Comparison of ENCODE assay signal across 8 cellular contexts in the genomic region with DNA sequence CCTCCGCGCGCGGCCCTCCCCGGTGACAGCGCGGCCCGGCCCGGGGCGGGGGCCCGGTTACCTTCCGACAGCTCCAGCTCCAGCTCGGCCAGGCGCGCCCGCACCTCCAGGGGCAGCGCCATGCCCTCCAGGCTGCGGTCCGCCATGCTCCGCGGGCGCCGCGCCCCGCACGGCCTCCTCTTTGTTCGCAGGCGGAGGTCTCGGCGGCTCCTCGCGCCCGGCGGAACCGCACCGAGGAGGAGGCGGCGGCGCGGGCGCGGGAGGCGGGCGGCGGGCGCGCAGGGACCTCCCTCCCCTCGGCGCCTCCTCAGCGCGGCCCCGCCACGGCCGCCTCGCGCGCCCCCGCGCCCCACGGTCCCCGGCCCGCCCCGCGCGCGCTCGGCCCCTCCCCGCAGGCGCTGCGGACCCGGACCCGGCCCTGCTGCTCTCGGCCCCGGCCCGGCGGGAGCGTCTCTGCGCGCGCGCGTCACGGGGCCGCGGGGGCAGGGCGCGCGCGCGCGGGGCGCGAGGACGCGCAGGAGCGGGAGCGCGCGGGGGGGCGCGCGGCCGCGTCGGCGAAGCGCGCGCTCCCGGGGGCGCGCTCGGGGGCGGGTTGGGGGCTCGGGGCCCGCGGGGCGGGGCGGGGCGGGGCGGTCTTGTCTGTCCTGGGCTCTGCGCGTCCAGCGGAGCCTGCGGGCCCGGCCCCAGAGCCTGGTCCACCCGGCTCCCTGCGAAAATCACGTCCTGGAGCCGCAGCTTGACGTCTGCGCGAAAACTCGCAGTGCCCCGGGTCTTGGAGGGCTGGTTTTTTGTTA. TPM values are rescaled to one million over a fixed set of nuclear protein-coding genes. Genes with fewer than 3 reads are reported as not detected.
DNase-seq lines count a peak whose midpoint lies in the region; ATAC-seq and TF ChIP-seq lines count a peak whose summit lies in the region.

A gene with protein sequence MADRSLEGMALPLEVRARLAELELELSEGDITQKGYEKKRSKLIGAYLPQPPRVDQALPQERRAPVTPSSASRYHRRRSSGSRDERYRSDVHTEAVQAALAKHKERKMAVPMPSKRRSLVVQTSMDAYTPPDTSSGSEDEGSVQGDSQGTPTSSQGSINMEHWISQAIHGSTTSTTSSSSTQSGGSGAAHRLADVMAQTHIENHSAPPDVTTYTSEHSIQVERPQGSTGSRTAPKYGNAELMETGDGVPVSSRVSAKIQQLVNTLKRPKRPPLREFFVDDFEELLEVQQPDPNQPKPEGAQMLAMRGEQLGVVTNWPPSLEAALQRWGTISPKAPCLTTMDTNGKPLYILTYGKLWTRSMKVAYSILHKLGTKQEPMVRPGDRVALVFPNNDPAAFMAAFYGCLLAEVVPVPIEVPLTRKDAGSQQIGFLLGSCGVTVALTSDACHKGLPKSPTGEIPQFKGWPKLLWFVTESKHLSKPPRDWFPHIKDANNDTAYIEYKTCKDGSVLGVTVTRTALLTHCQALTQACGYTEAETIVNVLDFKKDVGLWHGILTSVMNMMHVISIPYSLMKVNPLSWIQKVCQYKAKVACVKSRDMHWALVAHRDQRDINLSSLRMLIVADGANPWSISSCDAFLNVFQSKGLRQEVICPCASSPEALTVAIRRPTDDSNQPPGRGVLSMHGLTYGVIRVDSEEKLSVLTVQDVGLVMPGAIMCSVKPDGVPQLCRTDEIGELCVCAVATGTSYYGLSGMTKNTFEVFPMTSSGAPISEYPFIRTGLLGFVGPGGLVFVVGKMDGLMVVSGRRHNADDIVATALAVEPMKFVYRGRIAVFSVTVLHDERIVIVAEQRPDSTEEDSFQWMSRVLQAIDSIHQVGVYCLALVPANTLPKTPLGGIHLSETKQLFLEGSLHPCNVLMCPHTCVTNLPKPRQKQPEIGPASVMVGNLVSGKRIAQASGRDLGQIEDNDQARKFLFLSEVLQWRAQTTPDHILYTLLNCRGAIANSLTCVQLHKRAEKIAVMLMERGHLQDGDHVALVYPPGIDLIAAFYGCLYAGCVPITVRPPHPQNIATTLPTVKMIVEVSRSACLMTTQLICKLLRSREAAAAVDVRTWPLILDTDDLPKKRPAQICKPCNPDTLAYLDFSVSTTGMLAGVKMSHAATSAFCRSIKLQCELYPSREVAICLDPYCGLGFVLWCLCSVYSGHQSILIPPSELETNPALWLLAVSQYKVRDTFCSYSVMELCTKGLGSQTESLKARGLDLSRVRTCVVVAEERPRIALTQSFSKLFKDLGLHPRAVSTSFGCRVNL (N-terminal part only) (minus strand): TSS at position 236 of the 794 bp plus-strand sequence. CDS start 90 bp downstream, at position 146.

- H3K9me3 Mint-ChIP-seq in CD4-positive, alpha-beta T cell: no peaks in the 10 kb centered on the region
- no peaks in the 10 kb centered on the region for H3K9me3 Mint-ChIP-seq in activated naive CD8-positive, alpha-beta T cell treated with anti-CD3 and anti-CD28 coated beads for 36 hours

- H3K4me1 Mint-ChIP-seq in CD4-positive, alpha-beta T cell (ENCODE audit: low read depth): peaks cover 4% of the 10 kb centered on the region
- peaks cover 2% of the 10 kb centered on the region for H3K4me1 Mint-ChIP-seq in activated naive CD8-positive, alpha-beta T cell treated with anti-CD3 and anti-CD28 coated beads for 36 hours

- H3K4me3 Mint-ChIP-seq in CD4-positive, alpha-beta T cell: peak within 1 kb of the TSS; percentile 40
- peak within 1 kb of the TSS; percentile 29 for H3K4me3 Mint-ChIP-seq in activated naive CD8-positive, alpha-beta T cell treated with anti-CD3 and anti-CD28 coated beads for 36 hours

- POLR2A ChIA-PET in CD4-positive, alpha-beta T cell (lab: Charles Lee): no interaction called here

- H3K27me3 ChIP-seq in CD4-positive, alpha-beta T cell (ENCODE audit: control insufficient read depth, insufficient read depth, low read length): peaks cover 17% of the 10 kb centered on the region
- no peaks in the 10 kb centered on the region for H3K27me3 ChIP-seq in neuron (ENCODE audit: insufficient read depth, low read length)

- H2AFZ ChIP-seq in neuron (ENCODE audit: low read depth, low read length): peak within 1 kb of the TSS; percentile 56

- H3K4me1 ChIP-seq in neuron (ENCODE audit: insufficient read depth, low read length): peaks cover 20% of the 10 kb centered on the region

- no peaks in the 10 kb centered on the region for H3K36me3 Mint-ChIP-seq in CD4-positive, alpha-beta T cell (ENCODE audit: low read depth)
- H3K36me3 Mint-ChIP-seq in activated naive CD8-positive, alpha-beta T cell treated with anti-CD3 and anti-CD28 coated beads for 36 hours: no peaks in the 10 kb centered on the region

- no peak for DNase-seq in CD4-positive, alpha-beta T cell
- DNase-seq in HuH-7.5 (ENCODE audit: low spot score) (peak; percentile 97), head of caudate nucleus (peak in 39 of 42 donors; percentile 57 to 89 (median 78)), Kasumi-1 (lab: John Stamatoyannopoulos, UW) (no peak)
- DNase-seq in activated naive CD8-positive, alpha-beta T cell treated with anti-CD3 and anti-CD28 coated beads for 36 hours: peak; percentile 15
- DNase-seq in stimulated activated CD4-positive, alpha-beta T cell treated with anti-CD3 and anti-CD28 coated beads, Interleukin-4, amount 100 ng/mL, for 24 hours: no peak

- H3K4me3 ChIP-seq in neuron (ENCODE audit: low read length): peak within 1 kb of the TSS; percentile 84

- H3K9me3 ChIP-seq in CD4-positive, alpha-beta T cell (ENCODE audit: control insufficient read depth, low read length): no peaks in the 10 kb centered on the region
- no peaks in the 10 kb centered on the region for H3K9me3 ChIP-seq in neuron (ENCODE audit: low read length)

- H3K27ac Mint-ChIP-seq in CD4-positive, alpha-beta T cell: no peak within 1 kb of the TSS
- no peak within 1 kb of the TSS for H3K27ac Mint-ChIP-seq in activated naive CD8-positive, alpha-beta T cell treated with anti-CD3 and anti-CD28 coated beads for 36 hours

- CTCF ChIA-PET in CD4-positive, alpha-beta T cell (lab: Charles Lee): no interaction called here

- no peak within 1 kb of the TSS for H3K27ac ChIP-seq in CD4-positive, alpha-beta T cell (ENCODE audit: low read depth, low read length)

- H3K36me3 ChIP-seq in neuron (ENCODE audit: insufficient read depth, low read length): no peaks in the 10 kb centered on the region

- no peak for TF ChIP-seq CTCF in CD4-positive, alpha-beta T cell (IDR thresholded peaks at IDR 0.05)

- intact Hi-C loops in CD4-positive, alpha-beta T cell (cut with DNase I, micrococcal nuclease): no loop called here
- intact Hi-C loops in head of caudate nucleus (cut with DNase I): loop anchor here (5.0 to 10.0 kb wide), 2 partner anchors 52 to 95 kb away; no protein-coding TSS in a partner anchor

- no peak for ATAC-seq in CD4-positive, alpha-beta T cell (ENCODE audit: poor library complexity)
- no peak for ATAC-seq in GM21528 (IDR thresholded peaks at IDR 0.05; ENCODE audit: low FRiP score, unreplicated experiment)

- H3K27me3 Mint-ChIP-seq in CD4-positive, alpha-beta T cell: peaks cover 56% of the 10 kb centered on the region
- H3K27me3 Mint-ChIP-seq in activated naive CD8-positive, alpha-beta T cell treated with anti-CD3 and anti-CD28 coated beads for 36 hours: peaks cover 61% of the 10 kb centered on the region

RNA-seq across cellular contexts. Expression of the gene that starts here (rescaled TPM):
- total RNA-seq in CD4-positive, alpha-beta T cell: 1 to 10 TPM; 4.1 TPM
- total RNA-seq in activated naive CD8-positive, alpha-beta T cell treated with anti-CD3 and anti-CD28 coated beads for 36 hours: under 1 TPM; 0.22 to 0.54 TPM

Comparison
In these comparisons a context has a peak if more than half of its experiments do, and no peak if none do; other contexts are left out.
1. Peak in DNase-seq in activated naive CD8-positive, alpha-beta T cell treated with anti-CD3 and anti-CD28 coated beads for 36 hours; RNA of the gene not detected or under 1 TPM.
2. DNase-seq: peak in HuH-7.5 (single experiment) and head of caudate nucleus (39 of 42); none in CD4-positive, alpha-beta T cell (0 of 10), Kasumi-1 (0 of 2) and stimulated activated CD4-positive, alpha-beta T cell treated with anti-CD3 and anti-CD28 coated beads, Interleukin-4, amount 100 ng/mL, for 24 hours (single experiment).